In genomic region chr1:67429011-67429527, GRCh38 we compare ENCODE assay signal across 1 cellular context.
TF ChIP-seq lines count a peak whose summit lies in the region.

No MANE protein-coding gene starts in this region.

TF ChIP-seq in GM12878, 131 proteins besides CTCF, POLR2A, EP300 and RAD21 (continued from another document and continues in another):
- TF ChIP-seq ZNF687 (IDR thresholded peaks at IDR 0.05): no peak
- TF ChIP-seq LARP7 (IDR thresholded peaks at IDR 0.05): 0 out of 2 replicates have a peak, but pooled peaks have one; percentile 23
- TF ChIP-seq, protein P1, sequence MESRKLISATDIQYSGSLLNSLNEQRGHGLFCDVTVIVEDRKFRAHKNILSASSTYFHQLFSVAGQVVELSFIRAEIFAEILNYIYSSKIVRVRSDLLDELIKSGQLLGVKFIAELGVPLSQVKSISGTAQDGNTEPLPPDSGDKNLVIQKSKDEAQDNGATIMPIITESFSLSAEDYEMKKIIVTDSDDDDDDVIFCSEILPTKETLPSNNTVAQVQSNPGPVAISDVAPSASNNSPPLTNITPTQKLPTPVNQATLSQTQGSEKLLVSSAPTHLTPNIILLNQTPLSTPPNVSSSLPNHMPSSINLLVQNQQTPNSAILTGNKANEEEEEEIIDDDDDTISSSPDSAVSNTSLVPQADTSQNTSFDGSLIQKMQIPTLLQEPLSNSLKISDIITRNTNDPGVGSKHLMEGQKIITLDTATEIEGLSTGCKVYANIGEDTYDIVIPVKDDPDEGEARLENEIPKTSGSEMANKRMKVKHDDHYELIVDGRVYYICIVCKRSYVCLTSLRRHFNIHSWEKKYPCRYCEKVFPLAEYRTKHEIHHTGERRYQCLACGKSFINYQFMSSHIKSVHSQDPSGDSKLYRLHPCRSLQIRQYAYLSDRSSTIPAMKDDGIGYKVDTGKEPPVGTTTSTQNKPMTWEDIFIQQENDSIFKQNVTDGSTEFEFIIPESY (IDR thresholded peaks at IDR 0.05): no peak
- TF ChIP-seq, protein P2, sequence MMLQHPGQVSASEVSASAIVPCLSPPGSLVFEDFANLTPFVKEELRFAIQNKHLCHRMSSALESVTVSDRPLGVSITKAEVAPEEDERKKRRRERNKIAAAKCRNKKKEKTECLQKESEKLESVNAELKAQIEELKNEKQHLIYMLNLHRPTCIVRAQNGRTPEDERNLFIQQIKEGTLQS (IDR thresholded peaks at IDR 0.05; ENCODE audit: borderline replicate concordance, extremely low read depth, low read depth, low read length): no peak
- TF ChIP-seq, protein P3, sequence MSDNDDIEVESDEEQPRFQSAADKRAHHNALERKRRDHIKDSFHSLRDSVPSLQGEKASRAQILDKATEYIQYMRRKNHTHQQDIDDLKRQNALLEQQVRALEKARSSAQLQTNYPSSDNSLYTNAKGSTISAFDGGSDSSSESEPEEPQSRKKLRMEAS (IDR thresholded peaks at IDR 0.05; ENCODE audit: low read depth, low read length): peak; percentile 76
- TF ChIP-seq STAT1 (conservative IDR thresholded peaks at IDR 0.05): no peak
- TF ChIP-seq MXI1 (IDR thresholded peaks at IDR 0.05; ENCODE audit: low read depth, low read length): peak; percentile 98
- TF ChIP-seq, protein P4, sequence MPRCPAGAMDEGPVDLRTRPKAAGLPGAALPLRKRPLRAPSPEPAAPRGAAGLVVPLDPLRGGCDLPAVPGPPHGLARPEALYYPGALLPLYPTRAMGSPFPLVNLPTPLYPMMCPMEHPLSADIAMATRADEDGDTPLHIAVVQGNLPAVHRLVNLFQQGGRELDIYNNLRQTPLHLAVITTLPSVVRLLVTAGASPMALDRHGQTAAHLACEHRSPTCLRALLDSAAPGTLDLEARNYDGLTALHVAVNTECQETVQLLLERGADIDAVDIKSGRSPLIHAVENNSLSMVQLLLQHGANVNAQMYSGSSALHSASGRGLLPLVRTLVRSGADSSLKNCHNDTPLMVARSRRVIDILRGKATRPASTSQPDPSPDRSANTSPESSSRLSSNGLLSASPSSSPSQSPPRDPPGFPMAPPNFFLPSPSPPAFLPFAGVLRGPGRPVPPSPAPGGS (IDR thresholded peaks at IDR 0.05; ENCODE audit: borderline replicate concordance, insufficient read depth, low read depth, low read length, poor library complexity, severe bottlenecking): no peak
- TF ChIP-seq, protein P5, sequence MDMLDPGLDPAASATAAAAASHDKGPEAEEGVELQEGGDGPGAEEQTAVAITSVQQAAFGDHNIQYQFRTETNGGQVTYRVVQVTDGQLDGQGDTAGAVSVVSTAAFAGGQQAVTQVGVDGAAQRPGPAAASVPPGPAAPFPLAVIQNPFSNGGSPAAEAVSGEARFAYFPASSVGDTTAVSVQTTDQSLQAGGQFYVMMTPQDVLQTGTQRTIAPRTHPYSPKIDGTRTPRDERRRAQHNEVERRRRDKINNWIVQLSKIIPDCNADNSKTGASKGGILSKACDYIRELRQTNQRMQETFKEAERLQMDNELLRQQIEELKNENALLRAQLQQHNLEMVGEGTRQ (IDR thresholded peaks at IDR 0.05; ENCODE audit: borderline replicate concordance, low read depth, low read length): no peak
- TF ChIP-seq E4F1 (IDR thresholded peaks at IDR 0.05; ENCODE audit: borderline replicate concordance, partially characterized antibody): no peak
- peak; percentile 81 for TF ChIP-seq E2F4 (IDR thresholded peaks at IDR 0.05; ENCODE audit: low read depth, low read length)
- peak; percentile 30; the same call in 1 of the 2 replicates for TF ChIP-seq MLLT1 (IDR thresholded peaks at IDR 0.05)
- TF ChIP-seq ZNF384 (IDR thresholded peaks at IDR 0.05; ENCODE audit: borderline replicate concordance, low read depth, low read length): peak; percentile 59; the same call in 1 of the 2 replicates
- no peak for TF ChIP-seq RELA (IDR thresholded peaks at IDR 0.05; ENCODE audit: borderline replicate concordance, partially characterized antibody)
- TF ChIP-seq SREBF2 (IDR thresholded peaks at IDR 0.05; ENCODE audit: low read length): no peak
- no peak for TF ChIP-seq ASH2L (IDR thresholded peaks at IDR 0.05; ENCODE audit: borderline replicate concordance, low read depth)
- peak; percentile 60; the same call in 1 of the 2 replicates for TF ChIP-seq POLR2AphosphoS5 (IDR thresholded peaks at IDR 0.05; ENCODE audit: low read length)
- TF ChIP-seq GABPA (IDR thresholded peaks at IDR 0.05; ENCODE audit: low read depth): 0 out of 2 replicates have a peak, but pooled peaks have one; percentile 12
- TF ChIP-seq SIN3A (IDR thresholded peaks at IDR 0.05; ENCODE audit: low read depth, low read length): peak; percentile 47; the same call in 1 of the 2 replicates
- no peak for TF ChIP-seq ZNF274 (IDR thresholded peaks at IDR 0.05; ENCODE audit: insufficient read depth, insufficient read length)
- TF ChIP-seq, protein P6, sequence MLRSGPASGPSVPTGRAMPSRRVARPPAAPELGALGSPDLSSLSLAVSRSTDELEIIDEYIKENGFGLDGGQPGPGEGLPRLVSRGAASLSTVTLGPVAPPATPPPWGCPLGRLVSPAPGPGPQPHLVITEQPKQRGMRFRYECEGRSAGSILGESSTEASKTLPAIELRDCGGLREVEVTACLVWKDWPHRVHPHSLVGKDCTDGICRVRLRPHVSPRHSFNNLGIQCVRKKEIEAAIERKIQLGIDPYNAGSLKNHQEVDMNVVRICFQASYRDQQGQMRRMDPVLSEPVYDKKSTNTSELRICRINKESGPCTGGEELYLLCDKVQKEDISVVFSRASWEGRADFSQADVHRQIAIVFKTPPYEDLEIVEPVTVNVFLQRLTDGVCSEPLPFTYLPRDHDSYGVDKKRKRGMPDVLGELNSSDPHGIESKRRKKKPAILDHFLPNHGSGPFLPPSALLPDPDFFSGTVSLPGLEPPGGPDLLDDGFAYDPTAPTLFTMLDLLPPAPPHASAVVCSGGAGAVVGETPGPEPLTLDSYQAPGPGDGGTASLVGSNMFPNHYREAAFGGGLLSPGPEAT (IDR thresholded peaks at IDR 0.05; ENCODE audit: low read depth): peak; percentile 38; the same call in 1 of the 2 replicates
- TF ChIP-seq RB1 (IDR thresholded peaks at IDR 0.05; ENCODE audit: borderline replicate concordance): no peak
- TF ChIP-seq CUX1 (IDR thresholded peaks at IDR 0.05; ENCODE audit: insufficient replicate concordance, low read depth, low read length): no peak
- peak; percentile 90; the same call in 1 of the 2 replicates for TF ChIP-seq NKRF (conservative IDR thresholded peaks at IDR 0.05)
